Comparison of ENCODE assay signal across 22 cellular contexts in the genomic region with DNA sequence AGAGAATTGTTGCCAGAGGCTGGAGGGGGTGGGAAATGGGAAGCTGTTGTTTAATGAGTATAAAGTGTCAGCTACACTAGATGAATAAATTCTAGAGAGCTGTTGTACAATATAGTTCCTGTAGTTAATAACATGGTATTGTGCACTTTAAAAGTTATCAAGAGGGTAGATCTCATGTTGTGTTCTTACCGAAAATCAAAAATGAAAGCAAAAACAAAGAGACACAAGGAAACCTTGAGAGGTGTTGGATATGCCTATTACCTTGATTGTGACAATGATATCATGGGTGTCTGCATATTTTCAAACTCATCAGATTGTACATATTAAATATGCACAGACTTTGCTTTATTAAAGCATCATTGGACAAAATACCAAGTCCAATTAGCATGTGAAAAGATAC. TPM values are rescaled to one million over a fixed set of nuclear protein-coding genes. Genes with fewer than 3 reads are reported as not detected.
DNase-seq lines count a peak whose midpoint lies in the region; ATAC-seq, FAIRE-seq and TF ChIP-seq lines count a peak whose summit lies in the region.
"Had no signal": no experiment of that assay in that cellular context is flagged by ENCODE, and none has a peak within 500 bp of the region (broad histone marks: within the 10 kb centered on the region; RNA-seq: fewer than 3 reads in every experiment).

No MANE protein-coding gene starts in this region.

- H3F3A ChIP-seq in MM.1S (ENCODE audit: insufficient read depth, low read length), result no peaks in the 10 kb centered on the region

- H3K79me2 ChIP-seq in DND-41 (ENCODE audit: insufficient read depth, low read length) (no peaks in the 10 kb centered on the region), MM.1S (ENCODE audit: low read length) (no peaks in the 10 kb centered on the region), keratinocyte (ENCODE audit: control insufficient read depth, insufficient read depth, low read length) (no peaks in the 10 kb centered on the region)

- no peak; the same call in 2 of the 3 replicates for ATAC-seq in DND-41 (ENCODE audit: insufficient read depth, low read depth)
- no peak for ATAC-seq in natural killer cell
- ATAC-seq: HepG2, Right ventricle myocardium inferior, T-cell had no signal

- peak overlapping the region; percentile 34 for H3K4me2 ChIP-seq in DND-41 (ENCODE audit: insufficient read depth, low read length)
- H3K4me2 ChIP-seq in MM.1S (ENCODE audit: low read depth, low read length), result peak overlapping the region; percentile 52
- peak overlapping the region; percentile 2 for H3K4me2 ChIP-seq in keratinocyte (ENCODE audit: control insufficient read depth, extremely low read depth, insufficient read depth, low read depth, low read length)
- H3K4me2 ChIP-seq: PC-9 had no signal

- dilution Hi-C loops in keratinocyte (cut with MboI; ENCODE audit: extremely low pct_ligation_motif_present, low sequenced_read_pairs), result no loop called here

- H4K20me1 ChIP-seq in DND-41 (ENCODE audit: insufficient read depth, low read length) (no peaks in the 10 kb centered on the region), MM.1S (ENCODE audit: insufficient read depth, low read length) (no peaks in the 10 kb centered on the region), keratinocyte (ENCODE audit: control insufficient read depth, extremely low read depth, insufficient read depth, low read length) (no peaks in the 10 kb centered on the region)

- H3K4me1 Mint-ChIP-seq in T-helper 1 cell treated with Interleukin-12 subunit alpha and Interleukin-12 subunit beta and Interleukin-4 antibody, amounts not matched to agents 30 μg/mL and 1 μg/mL, for 36 hours (ENCODE audit: low read depth), result peaks cover 3% of the 10 kb centered on the region
- H3K4me1 Mint-ChIP-seq in natural killer cell, result no peaks in the 10 kb centered on the region
- H3K4me1 Mint-ChIP-seq: T-cell had no signal

- H3K4me1 ChIP-seq in DND-41 (ENCODE audit: insufficient read depth, low read length), result peaks cover 19% of the 10 kb centered on the region
- no peaks in the 10 kb centered on the region for H3K4me1 ChIP-seq in MM.1S (ENCODE audit: low read length)
- peaks cover 33% of the 10 kb centered on the region for H3K4me1 ChIP-seq in keratinocyte (ENCODE audit: control insufficient read depth, extremely low read depth, insufficient read depth, low read length)
- H3K4me1 ChIP-seq: SJCRH30 had no signal

- no peak overlapping the region for H3K4me3 ChIP-seq in DND-41 (ENCODE audit: low read depth in 1 of 2, low read length in 2 of 2)
- peak overlapping the region; percentile 27; the same call in 1 of the 2 replicates for H3K4me3 ChIP-seq in MM.1S (ENCODE audit: low read length)
- no peak overlapping the region for H3K4me3 ChIP-seq in keratinocyte (ENCODE audit: control insufficient read depth in 2 of 3, extremely low read depth in 1 of 3, insufficient read depth in 2 of 3, low read depth in 1 of 3, low read length in 3 of 3)
- H3K4me3 ChIP-seq: PC-9, SJCRH30 had no signal

- no peaks in the 10 kb centered on the region for H3K9me1 ChIP-seq in keratinocyte (ENCODE audit: control insufficient read depth, extremely low read depth, insufficient read depth, low read length)

- no peak for DNase-seq in T-helper 1 cell
- no peak for DNase-seq in DND-41
- peak; percentile 41 for DNase-seq in MM.1S
- no peak for DNase-seq in keratinocyte (ENCODE audit: low read depth, low spot score)
- DNase-seq in NCI-H2196 (lab: John Stamatoyannopoulos, UW; ENCODE audit: unreplicated experiment), result no peak
- no peak for DNase-seq in natural killer cell
- no peak for DNase-seq in NCI-H446 treated with DMSO at 0.1 percent for 48 hours (lab: John Stamatoyannopoulos, UW)
- DNase-seq: CD4-positive, alpha-beta T cell; H7; Kasumi-1; NCI-H1105 treated with DMSO at 0.1 percent for 48 hours; NCI-H146; NCI-H446; NCI-H526; PC-9; SJCRH30; T-cell had no signal

- H2AFZ ChIP-seq in DND-41 (ENCODE audit: low read depth, low read length) (0 out of 2 replicates have a peak overlapping the region, but pooled peaks have one; percentile 25), MM.1S (ENCODE audit: low read length) (peak overlapping the region; percentile 60), keratinocyte (ENCODE audit: control insufficient read depth, low read length) (peak overlapping the region; percentile 11)
- H2AFZ ChIP-seq: PC-9 had no signal

- H3K4me3 Mint-ChIP-seq in T-helper 1 cell treated with Interleukin-12 subunit alpha and Interleukin-12 subunit beta and Interleukin-4 antibody, amounts not matched to agents 30 μg/mL and 1 μg/mL, for 36 hours, result peak overlapping the region; percentile 30
- no peak overlapping the region for H3K4me3 Mint-ChIP-seq in natural killer cell
- H3K4me3 Mint-ChIP-seq: CD4-positive, alpha-beta T cell; T-cell had no signal

- H3K27me3 Mint-ChIP-seq in T-helper 1 cell treated with Interleukin-12 subunit alpha and Interleukin-12 subunit beta and Interleukin-4 antibody, amounts not matched to agents 30 μg/mL and 1 μg/mL, for 36 hours (ENCODE audit: low read depth), result no peaks in the 10 kb centered on the region
- no peaks in the 10 kb centered on the region for H3K27me3 Mint-ChIP-seq in natural killer cell (ENCODE audit: low read depth in 2 of 2)

- H3K9me2 ChIP-seq in MM.1S (replicated peaks; ENCODE audit: insufficient read depth, low read length), result no peaks in the 10 kb centered on the region

- no peaks in the 10 kb centered on the region for H3K36me3 Mint-ChIP-seq in T-helper 1 cell treated with Interleukin-12 subunit alpha and Interleukin-12 subunit beta and Interleukin-4 antibody, amounts not matched to agents 30 μg/mL and 1 μg/mL, for 36 hours (ENCODE audit: low read depth)
- H3K36me3 Mint-ChIP-seq in natural killer cell, result no peaks in the 10 kb centered on the region
- H3K36me3 Mint-ChIP-seq: T-cell had no signal

- H3K36me3 ChIP-seq in DND-41 (ENCODE audit: insufficient read depth, low read length) (no peaks in the 10 kb centered on the region), MM.1S (replicated peaks; ENCODE audit: insufficient read depth, low read length) (no peaks in the 10 kb centered on the region), keratinocyte (ENCODE audit: control insufficient read depth in 2 of 2, extremely low read depth in 1 of 2, insufficient read depth in 2 of 2, low read length in 2 of 2) (no peaks in the 10 kb centered on the region)
- H3K36me3 ChIP-seq: SJCRH30 had no signal

- H3K9me3 ChIP-seq in DND-41 (ENCODE audit: insufficient read depth, low read length, severe bottlenecking) (no peaks in the 10 kb centered on the region), MM.1S (replicated peaks; ENCODE audit: insufficient read depth, low read length) (no peaks in the 10 kb centered on the region), keratinocyte (ENCODE audit: control insufficient read depth, low read depth, low read length) (no peaks in the 10 kb centered on the region)
- H3K9me3 ChIP-seq: SJCRH30 had no signal

- H3K27me3 ChIP-seq in DND-41 (ENCODE audit: insufficient read depth, low read length, poor library complexity), result no peaks in the 10 kb centered on the region
- no peaks in the 10 kb centered on the region for H3K27me3 ChIP-seq in MM.1S (replicated peaks; ENCODE audit: insufficient read depth, low read length)
- no peaks in the 10 kb centered on the region for H3K27me3 ChIP-seq in keratinocyte (ENCODE audit: control insufficient read depth, extremely low read depth, insufficient read depth, low read length)

- FAIRE-seq in keratinocyte (lab: Jason Lieb, UNC), result peak; percentile 39
- FAIRE-seq: D721Med, GM18507, HepG2 had no signal

- no peak overlapping the region for H3K9ac ChIP-seq in DND-41 (ENCODE audit: low read depth, low read length)
- no peak overlapping the region for H3K9ac ChIP-seq in MM.1S (ENCODE audit: low read length)
- no peak overlapping the region for H3K9ac ChIP-seq in keratinocyte (ENCODE audit: control insufficient read depth, extremely low read depth, insufficient read depth, low read length)

- H3K27ac Mint-ChIP-seq in T-helper 1 cell treated with Interleukin-12 subunit alpha and Interleukin-12 subunit beta and Interleukin-4 antibody, amounts not matched to agents 30 μg/mL and 1 μg/mL, for 36 hours, result no peak overlapping the region
- no peak overlapping the region for H3K27ac Mint-ChIP-seq in natural killer cell
- H3K27ac Mint-ChIP-seq: CD4-positive, alpha-beta T cell; T-cell had no signal

- no peaks in the 10 kb centered on the region for H3K9me3 Mint-ChIP-seq in T-helper 1 cell treated with Interleukin-12 subunit alpha and Interleukin-12 subunit beta and Interleukin-4 antibody, amounts not matched to agents 30 μg/mL and 1 μg/mL, for 36 hours
- H3K9me3 Mint-ChIP-seq in natural killer cell, result no peaks in the 10 kb centered on the region
- H3K9me3 Mint-ChIP-seq: CD4-positive, alpha-beta T cell had no signal

- H3K27ac ChIP-seq in DND-41 (ENCODE audit: low read length) (no peak overlapping the region), MM.1S (ENCODE audit: low read length) (no peak overlapping the region), keratinocyte (ENCODE audit: control insufficient read depth, insufficient read depth, low read length) (no peak overlapping the region)
- H3K27ac ChIP-seq: PC-9, SJCRH30 had no signal

- TF ChIP-seq CTCF in DND-41 (IDR thresholded peaks at IDR 0.05; ENCODE audit: borderline replicate concordance, extremely low read depth, low read length, poor library complexity, severe bottlenecking) (no peak), MM.1S (IDR thresholded peaks at IDR 0.05; ENCODE audit: low read length) (no peak), keratinocyte (optimal IDR thresholded peaks at IDR 0.05 in 1 of 3, IDR thresholded peaks at IDR 0.05 in 1 of 3, conservative IDR thresholded peaks at IDR 0.05 in 1 of 3; ENCODE audit: extremely low read depth in 1 of 3, insufficient read depth in 2 of 3, low read length in 3 of 3) (no peak), natural killer cell (IDR thresholded peaks at IDR 0.05) (no peak)

- intact Hi-C loops in natural killer cell (cut with micrococcal nuclease), result no loop called here

RNA-seq across cellular contexts. Expression of a gene that starts 43.2 kb away (rescaled TPM):
- 0.08 to 0.10 TPM (median 0.08 TPM) in 3 replicates for polyA plus RNA-seq in keratinocyte
- polyA plus RNA-seq in keratinocyte (2011; ENCODE audit: low read depth), result 0.70 TPM
- 0.09 and 0.10 TPM in 2 replicates for polyA plus RNA-seq in keratinocyte (2011; cell fraction: cytosol; rRNA removed)
- polyA plus RNA-seq in keratinocyte (2011; cell fraction: nucleus; rRNA removed), result 0.25 and 0.43 TPM in 2 replicates
- polyA plus RNA-seq in keratinocyte (2012; ENCODE audit: low replicate concordance), result 0.27 TPM in 1 of 2 replicates, not detected in the other
- polyA minus RNA-seq in keratinocyte, result not detected in 3 replicates
- polyA minus RNA-seq in keratinocyte (2011; cell fraction: cytosol; rRNA and poly(A)+ RNA removed), result not detected
- not detected in 2 replicates for polyA minus RNA-seq in keratinocyte (2011; cell fraction: nucleus; rRNA and poly(A)+ RNA removed)
- total RNA-seq in natural killer cell, result under 1 TPM in 1 of 3 donors, not detected in 2; 0.13 TPM
- total RNA-seq: CD4-positive, alpha-beta T cell; HepG2; Right ventricle myocardium inferior; SJCRH30; T-cell had no signal
- polyA plus RNA-seq: HepG2 had no signal

Comparison
In these comparisons a context has a peak if more than half of its experiments do, and no peak if none do; other contexts are left out.
1. H3K4me2 ChIP-seq: peak in every context shown above with its lines; median percentile 52 in MM.1S; 34 in DND-41; 2 in keratinocyte.